In the genomic region with DNA sequence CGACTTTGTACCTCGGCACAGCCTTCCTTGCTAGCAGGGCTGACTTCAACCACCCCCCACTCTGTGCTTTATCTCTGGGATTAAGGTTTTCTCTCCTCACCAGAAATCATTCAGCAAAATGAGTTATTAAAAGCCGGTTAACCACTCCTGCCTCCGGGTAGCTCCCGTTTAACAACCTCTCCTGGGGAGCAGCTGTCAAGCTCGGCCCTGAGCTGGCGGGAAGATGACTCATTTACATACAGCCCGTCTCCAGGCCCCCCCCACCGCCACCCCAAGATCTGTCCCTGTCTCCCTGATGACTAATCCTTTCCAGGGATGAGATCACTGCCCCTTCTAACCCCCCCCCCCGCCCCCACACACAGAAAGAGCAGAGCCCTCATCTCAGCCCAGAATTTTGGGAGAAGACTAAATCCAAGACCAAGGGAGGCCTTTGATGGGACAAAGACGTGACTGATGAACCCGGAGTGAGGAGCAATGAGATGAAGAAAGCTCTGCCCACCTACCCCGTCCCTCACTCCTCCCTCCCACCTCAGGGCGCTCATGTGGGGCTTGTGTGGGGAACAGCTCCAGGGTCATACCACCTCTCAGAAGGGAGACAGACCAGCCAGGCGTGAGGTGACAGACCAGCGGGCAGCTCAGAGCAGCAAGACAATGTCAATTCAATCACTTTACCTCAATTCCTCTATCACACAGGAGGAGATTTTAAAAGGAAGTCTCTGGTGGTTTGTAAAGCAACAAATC, we compare ENCODE assay signal across 10 cellular contexts. TPM values are rescaled to one million over a fixed set of nuclear protein-coding genes. Genes with fewer than 3 reads are reported as not detected.
DNase-seq lines count a peak whose midpoint lies in the region; TF ChIP-seq lines count a peak whose summit lies in the region.
"Had no signal": no experiment of that assay in that cellular context is flagged by ENCODE, and none has a peak within 500 bp of the region (broad histone marks: within the 10 kb centered on the region; RNA-seq: fewer than 3 reads in every experiment).

No MANE protein-coding gene starts in this region.

- no peaks in the 10 kb centered on the region for H3K36me3 ChIP-seq in suprapubic skin
- H3K36me3 ChIP-seq: cardiac muscle cell had no signal

- H3K27me3 Mint-ChIP-seq in activated T-helper 2 cell treated with anti-CD3 and anti-CD28 coated beads, Interferon-gamma antibody, Interleukin-2, Interleukin-4, amounts not matched to agents 10 μg/mL and 5 μg/mL and 100 μg/mL, durations not matched to agents 14 hours and 24 hours and 36 hours (ENCODE audit: low read depth), result no peaks in the 10 kb centered on the region
- H3K27me3 Mint-ChIP-seq: naive B cell had no signal

- H3K4me3 Mint-ChIP-seq in activated T-helper 2 cell treated with anti-CD3 and anti-CD28 coated beads, Interferon-gamma antibody, Interleukin-2, Interleukin-4, amounts not matched to agents 10 μg/mL and 5 μg/mL and 100 μg/mL, durations not matched to agents 14 hours and 24 hours and 36 hours (ENCODE audit: low read depth), result no peak overlapping the region
- H3K4me3 Mint-ChIP-seq: naive B cell had no signal

- H3K27ac Mint-ChIP-seq in activated T-helper 2 cell treated with anti-CD3 and anti-CD28 coated beads, Interferon-gamma antibody, Interleukin-2, Interleukin-4, amounts not matched to agents 10 μg/mL and 5 μg/mL and 100 μg/mL, durations not matched to agents 14 hours and 24 hours and 36 hours, result no peak overlapping the region

- 42% methylated on average over 16 of the region's 16 CpGs for whole genome bisulfite sequencing in suprapubic skin

- TF ChIP-seq EP300 in suprapubic skin (IDR thresholded peaks at IDR 0.05), result no peak

- no peaks in the 10 kb centered on the region for H3K36me3 Mint-ChIP-seq in activated T-helper 2 cell treated with anti-CD3 and anti-CD28 coated beads, Interferon-gamma antibody, Interleukin-2, Interleukin-4, amounts not matched to agents 10 μg/mL and 5 μg/mL and 100 μg/mL, durations not matched to agents 14 hours and 24 hours and 36 hours (ENCODE audit: low read depth)

- H3K4me1 ChIP-seq in suprapubic skin, result no peaks in the 10 kb centered on the region

- TF ChIP-seq POLR2A in suprapubic skin (IDR thresholded peaks at IDR 0.05), result no peak

- intact Hi-C loops in activated T-helper 2 cell treated with anti-CD3 and anti-CD28 coated beads, Interferon-gamma antibody, Interleukin-2, Interleukin-4, amounts not matched to agents 10 μg/mL and 5 μg/mL and 100 μg/mL, durations not matched to agents 14 hours and 24 hours and 36 hours (cut with micrococcal nuclease), result no loop called here

- H3K4me1 Mint-ChIP-seq in activated T-helper 2 cell treated with anti-CD3 and anti-CD28 coated beads, Interferon-gamma antibody, Interleukin-2, Interleukin-4, amounts not matched to agents 10 μg/mL and 5 μg/mL and 100 μg/mL, durations not matched to agents 14 hours and 24 hours and 36 hours (ENCODE audit: low read depth), result no peaks in the 10 kb centered on the region
- H3K4me1 Mint-ChIP-seq: naive B cell had no signal

- no peak overlapping the region for H3K4me3 ChIP-seq in suprapubic skin
- H3K4me3 ChIP-seq: cardiac muscle cell had no signal

- DNase-seq in NCI-H2196 (lab: John Stamatoyannopoulos, UW; ENCODE audit: unreplicated experiment) (peak; percentile 20), NCI-H2196 treated with DMSO at 0.1 percent for 48 hours (lab: John Stamatoyannopoulos, UW; ENCODE audit: unreplicated experiment) (no peak), NCI-H2171 (lab: John Stamatoyannopoulos, UW) (peak; percentile 3), dermis blood vessel endothelial cell (peak; percentile 77), renal cortical epithelial cell (ENCODE audit: low read depth) (peak; percentile 58), suprapubic skin (ENCODE audit: low spot score in 2 of 2) (no peak), mucosa of gallbladder (ENCODE audit: low spot score) (no peak)
- DNase-seq in activated T-helper 2 cell treated with anti-CD3 and anti-CD28 coated beads, Interferon-gamma antibody, Interleukin-2, Interleukin-4, amounts not matched to agents 10 μg/mL and 5 μg/mL and 100 μg/mL, durations not matched to agents 14 hours and 24 hours and 36 hours (ENCODE audit: low spot score), result no peak
- DNase-seq: naive B cell had no signal

- TF ChIP-seq CTCF in suprapubic skin (IDR thresholded peaks at IDR 0.05), result no peak

- H3K9me3 ChIP-seq in suprapubic skin, result no peaks in the 10 kb centered on the region

- H3K9me3 Mint-ChIP-seq in activated T-helper 2 cell treated with anti-CD3 and anti-CD28 coated beads, Interferon-gamma antibody, Interleukin-2, Interleukin-4, amounts not matched to agents 10 μg/mL and 5 μg/mL and 100 μg/mL, durations not matched to agents 14 hours and 24 hours and 36 hours, result no peaks in the 10 kb centered on the region

- no peaks in the 10 kb centered on the region for H3K27me3 ChIP-seq in suprapubic skin
- H3K27me3 ChIP-seq: cardiac muscle cell had no signal

- H3K27ac ChIP-seq in suprapubic skin, result no peak overlapping the region
- H3K27ac ChIP-seq: cardiac muscle cell had no signal

RNA-seq across cellular contexts. Expression of gene KCNK12, which starts 36.4 kb away (rescaled TPM):
- total RNA-seq in dermis blood vessel endothelial cell (under 0.01 TPM in 1 of 2 replicates, not detected in the other), renal cortical epithelial cell (0.05 and 0.17 TPM in 2 replicates), suprapubic skin (under 1 TPM in 1 of 4 donors, not detected in 3; 0.11 TPM), mucosa of gallbladder (0.12 TPM)
- total RNA-seq in activated T-helper 2 cell treated with anti-CD3 and anti-CD28 coated beads, Interferon-gamma antibody, Interleukin-2, Interleukin-4, amounts not matched to agents 10 μg/mL and 5 μg/mL and 100 μg/mL, durations not matched to agents 14 hours and 24 hours and 36 hours, result 0.21 and 0.23 TPM in 2 replicates

Comparison
In these comparisons a context has a peak if more than half of its experiments do, and no peak if none do; other contexts are left out.
1. DNase-seq: peak in NCI-H2196 (single experiment), NCI-H2171 (single experiment), dermis blood vessel endothelial cell (single experiment) and renal cortical epithelial cell (single experiment); none in NCI-H2196 treated with DMSO at 0.1 percent for 48 hours (single experiment), activated T-helper 2 cell treated with anti-CD3 and anti-CD28 coated beads, Interferon-gamma antibody, Interleukin-2, Interleukin-4, amounts not matched to agents 10 μg/mL and 5 μg/mL and 100 μg/mL, durations not matched to agents 14 hours and 24 hours and 36 hours (single experiment), suprapubic skin (0 of 2) and mucosa of gallbladder (single experiment).